In the genomic region with DNA sequence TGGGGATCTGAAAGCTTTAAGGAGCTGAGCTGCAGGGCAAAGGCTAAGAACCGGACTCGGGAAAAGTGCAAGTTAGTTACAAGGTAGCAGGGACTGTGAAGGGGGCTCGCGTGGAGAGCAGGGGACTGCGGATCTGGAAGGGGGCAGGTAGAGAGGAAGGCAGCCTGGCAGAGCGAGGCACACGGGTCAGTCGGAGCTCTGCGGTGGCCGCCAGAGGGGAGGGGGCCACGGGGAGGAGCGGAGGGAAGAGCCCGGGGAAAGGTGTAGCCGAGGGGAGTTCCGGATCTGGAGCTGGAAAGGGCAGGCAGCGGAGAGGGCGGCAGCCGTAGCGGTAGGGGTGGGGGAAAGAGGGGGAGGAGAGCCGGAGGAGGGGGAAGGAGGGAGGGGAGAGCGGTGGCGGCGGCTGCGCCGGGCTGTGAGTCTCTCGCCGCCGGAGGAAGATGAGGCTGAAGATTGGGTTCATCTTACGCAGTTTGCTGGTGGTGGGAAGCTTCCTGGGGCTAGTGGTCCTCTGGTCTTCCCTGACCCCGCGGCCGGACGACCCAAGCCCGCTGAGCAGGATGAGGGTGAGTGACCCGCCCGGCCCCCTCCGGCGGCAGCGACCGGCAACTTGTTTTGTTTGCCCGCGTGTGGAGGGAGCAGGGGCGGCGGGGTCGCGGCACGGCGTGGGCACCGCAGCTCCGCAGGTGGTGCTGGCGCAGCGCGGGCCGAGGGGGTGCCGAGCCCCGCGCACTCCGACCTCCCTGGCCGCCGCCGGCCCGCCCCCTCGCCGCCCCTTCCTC, we compare ENCODE assay signal across 1 cellular context.
TF ChIP-seq lines count a peak whose summit lies in the region.

A gene with protein sequence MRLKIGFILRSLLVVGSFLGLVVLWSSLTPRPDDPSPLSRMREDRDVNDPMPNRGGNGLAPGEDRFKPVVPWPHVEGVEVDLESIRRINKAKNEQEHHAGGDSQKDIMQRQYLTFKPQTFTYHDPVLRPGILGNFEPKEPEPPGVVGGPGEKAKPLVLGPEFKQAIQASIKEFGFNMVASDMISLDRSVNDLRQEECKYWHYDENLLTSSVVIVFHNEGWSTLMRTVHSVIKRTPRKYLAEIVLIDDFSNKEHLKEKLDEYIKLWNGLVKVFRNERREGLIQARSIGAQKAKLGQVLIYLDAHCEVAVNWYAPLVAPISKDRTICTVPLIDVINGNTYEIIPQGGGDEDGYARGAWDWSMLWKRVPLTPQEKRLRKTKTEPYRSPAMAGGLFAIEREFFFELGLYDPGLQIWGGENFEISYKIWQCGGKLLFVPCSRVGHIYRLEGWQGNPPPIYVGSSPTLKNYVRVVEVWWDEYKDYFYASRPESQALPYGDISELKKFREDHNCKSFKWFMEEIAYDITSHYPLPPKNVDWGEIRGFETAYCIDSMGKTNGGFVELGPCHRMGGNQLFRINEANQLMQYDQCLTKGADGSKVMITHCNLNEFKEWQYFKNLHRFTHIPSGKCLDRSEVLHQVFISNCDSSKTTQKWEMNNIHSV (plus strand): TSS at position 416 of the 782 bp plus-strand sequence. CDS start 25 bp downstream, at position 441.

TF ChIP-seq in K562, 482 proteins besides CTCF, POLR2A, EP300 and RAD21 (continued from another document and continues in another):
- TF ChIP-seq, protein P1, sequence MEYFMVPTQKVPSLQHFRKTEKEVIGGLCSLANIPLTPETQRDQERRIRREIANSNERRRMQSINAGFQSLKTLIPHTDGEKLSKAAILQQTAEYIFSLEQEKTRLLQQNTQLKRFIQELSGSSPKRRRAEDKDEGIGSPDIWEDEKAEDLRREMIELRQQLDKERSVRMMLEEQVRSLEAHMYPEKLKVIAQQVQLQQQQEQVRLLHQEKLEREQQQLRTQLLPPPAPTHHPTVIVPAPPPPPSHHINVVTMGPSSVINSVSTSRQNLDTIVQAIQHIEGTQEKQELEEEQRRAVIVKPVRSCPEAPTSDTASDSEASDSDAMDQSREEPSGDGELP (CRISPR knock-in tag; IDR thresholded peaks at IDR 0.05; ENCODE audit: borderline replicate concordance) = peak; percentile 56
- TF ChIP-seq CREM (IDR thresholded peaks at IDR 0.05; ENCODE audit: low read depth) (peak; percentile 6; the same call in 1 of the 2 replicates), DNMT1 (IDR thresholded peaks at IDR 0.05) (0 out of 2 replicates have a peak, but pooled peaks have one; percentile 32), CXXC5 (CRISPR knock-in tag; IDR thresholded peaks at IDR 0.05) (0 out of 2 replicates have a peak, but pooled peaks have one; percentile 2), ESRRA (IDR thresholded peaks at IDR 0.05; ENCODE audit: borderline replicate concordance, low read depth) (no peak), ZNF23 (CRISPR knock-in tag; IDR thresholded peaks at IDR 0.05) (no peak), SP1 (CRISPR knock-in tag; IDR thresholded peaks at IDR 0.05) (peak; percentile 65), CBX8 (IDR thresholded peaks at IDR 0.05; ENCODE audit: borderline replicate concordance, extremely low read depth, low read depth, low read length, poor library complexity, severe bottlenecking) (no peak), ARID1B (IDR thresholded peaks at IDR 0.05) (peak; percentile 54; the same call in 1 of the 2 replicates), CREBBP (IDR thresholded peaks at IDR 0.05; ENCODE audit: low read depth, low read length) (no peak), SIN3B (IDR thresholded peaks at IDR 0.05; ENCODE audit: low read depth) (peak; percentile 26; the same call in 1 of the 2 replicates), TAF7 (tag; IDR thresholded peaks at IDR 0.05) (peak; percentile 63), ZBTB7A (IDR thresholded peaks at IDR 0.05; ENCODE audit: borderline replicate concordance, control insufficient read depth, low read depth, low read length) (peak; percentile 84), TCFL5 (CRISPR knock-in tag; conservative IDR thresholded peaks at IDR 0.05) (no peak), EZH2 (IDR thresholded peaks at IDR 0.05; ENCODE audit: borderline replicate concordance, low read depth, low read length) (no peak), BRD9 (IDR thresholded peaks at IDR 0.05; ENCODE audit: low read depth, partially characterized antibody) (no peak), CBX1 (IDR thresholded peaks at IDR 0.05; ENCODE audit: low read depth) (no peak), GABPB2 (CRISPR knock-in tag; conservative IDR thresholded peaks at IDR 0.05) (no peak), NCOA2 (IDR thresholded peaks at IDR 0.05; ENCODE audit: partially characterized antibody in 2 of 2) (no peak), ZC3H8 (IDR thresholded peaks at IDR 0.05) (0 out of 2 replicates have a peak, but pooled peaks have one; percentile 36), KLF1 (tag; IDR thresholded peaks at IDR 0.05) (no peak), RFX1 (IDR thresholded peaks at IDR 0.05) (no peak), SRSF9 (IDR thresholded peaks at IDR 0.05; ENCODE audit: borderline replicate concordance, low read depth, low read length) (no peak), ZC3H4 (CRISPR knock-in tag; IDR thresholded peaks at IDR 0.05; ENCODE audit: borderline replicate concordance) (no peak), NFIC (IDR thresholded peaks at IDR 0.05) (peak; percentile 46; the same call in 1 of the 2 replicates)
- TF ChIP-seq, protein P2, sequence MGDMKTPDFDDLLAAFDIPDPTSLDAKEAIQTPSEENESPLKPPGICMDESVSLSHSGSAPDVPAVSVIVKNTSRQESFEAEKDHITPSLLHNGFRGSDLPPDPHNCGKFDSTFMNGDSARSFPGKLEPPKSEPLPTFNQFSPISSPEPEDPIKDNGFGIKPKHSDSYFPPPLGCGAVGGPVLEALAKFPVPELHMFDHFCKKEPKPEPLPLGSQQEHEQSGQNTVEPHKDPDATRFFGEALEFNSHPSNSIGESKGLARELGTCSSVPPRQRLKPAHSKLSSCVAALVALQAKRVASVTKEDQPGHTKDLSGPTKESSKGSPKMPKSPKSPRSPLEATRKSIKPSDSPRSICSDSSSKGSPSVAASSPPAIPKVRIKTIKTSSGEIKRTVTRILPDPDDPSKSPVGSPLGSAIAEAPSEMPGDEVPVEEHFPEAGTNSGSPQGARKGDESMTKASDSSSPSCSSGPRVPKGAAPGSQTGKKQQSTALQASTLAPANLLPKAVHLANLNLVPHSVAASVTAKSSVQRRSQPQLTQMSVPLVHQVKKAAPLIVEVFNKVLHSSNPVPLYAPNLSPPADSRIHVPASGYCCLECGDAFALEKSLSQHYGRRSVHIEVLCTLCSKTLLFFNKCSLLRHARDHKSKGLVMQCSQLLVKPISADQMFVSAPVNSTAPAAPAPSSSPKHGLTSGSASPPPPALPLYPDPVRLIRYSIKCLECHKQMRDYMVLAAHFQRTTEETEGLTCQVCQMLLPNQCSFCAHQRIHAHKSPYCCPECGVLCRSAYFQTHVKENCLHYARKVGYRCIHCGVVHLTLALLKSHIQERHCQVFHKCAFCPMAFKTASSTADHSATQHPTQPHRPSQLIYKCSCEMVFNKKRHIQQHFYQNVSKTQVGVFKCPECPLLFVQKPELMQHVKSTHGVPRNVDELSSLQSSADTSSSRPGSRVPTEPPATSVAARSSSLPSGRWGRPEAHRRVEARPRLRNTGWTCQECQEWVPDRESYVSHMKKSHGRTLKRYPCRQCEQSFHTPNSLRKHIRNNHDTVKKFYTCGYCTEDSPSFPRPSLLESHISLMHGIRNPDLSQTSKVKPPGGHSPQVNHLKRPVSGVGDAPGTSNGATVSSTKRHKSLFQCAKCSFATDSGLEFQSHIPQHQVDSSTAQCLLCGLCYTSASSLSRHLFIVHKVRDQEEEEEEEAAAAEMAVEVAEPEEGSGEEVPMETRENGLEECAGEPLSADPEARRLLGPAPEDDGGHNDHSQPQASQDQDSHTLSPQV (IDR thresholded peaks at IDR 0.05) = no peak
- TF ChIP-seq, protein P3, sequence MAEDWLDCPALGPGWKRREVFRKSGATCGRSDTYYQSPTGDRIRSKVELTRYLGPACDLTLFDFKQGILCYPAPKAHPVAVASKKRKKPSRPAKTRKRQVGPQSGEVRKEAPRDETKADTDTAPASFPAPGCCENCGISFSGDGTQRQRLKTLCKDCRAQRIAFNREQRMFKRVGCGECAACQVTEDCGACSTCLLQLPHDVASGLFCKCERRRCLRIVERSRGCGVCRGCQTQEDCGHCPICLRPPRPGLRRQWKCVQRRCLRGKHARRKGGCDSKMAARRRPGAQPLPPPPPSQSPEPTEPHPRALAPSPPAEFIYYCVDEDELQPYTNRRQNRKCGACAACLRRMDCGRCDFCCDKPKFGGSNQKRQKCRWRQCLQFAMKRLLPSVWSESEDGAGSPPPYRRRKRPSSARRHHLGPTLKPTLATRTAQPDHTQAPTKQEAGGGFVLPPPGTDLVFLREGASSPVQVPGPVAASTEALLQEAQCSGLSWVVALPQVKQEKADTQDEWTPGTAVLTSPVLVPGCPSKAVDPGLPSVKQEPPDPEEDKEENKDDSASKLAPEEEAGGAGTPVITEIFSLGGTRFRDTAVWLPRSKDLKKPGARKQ (CRISPR knock-in tag; IDR thresholded peaks at IDR 0.05) = no peak
- TF ChIP-seq, protein P4, sequence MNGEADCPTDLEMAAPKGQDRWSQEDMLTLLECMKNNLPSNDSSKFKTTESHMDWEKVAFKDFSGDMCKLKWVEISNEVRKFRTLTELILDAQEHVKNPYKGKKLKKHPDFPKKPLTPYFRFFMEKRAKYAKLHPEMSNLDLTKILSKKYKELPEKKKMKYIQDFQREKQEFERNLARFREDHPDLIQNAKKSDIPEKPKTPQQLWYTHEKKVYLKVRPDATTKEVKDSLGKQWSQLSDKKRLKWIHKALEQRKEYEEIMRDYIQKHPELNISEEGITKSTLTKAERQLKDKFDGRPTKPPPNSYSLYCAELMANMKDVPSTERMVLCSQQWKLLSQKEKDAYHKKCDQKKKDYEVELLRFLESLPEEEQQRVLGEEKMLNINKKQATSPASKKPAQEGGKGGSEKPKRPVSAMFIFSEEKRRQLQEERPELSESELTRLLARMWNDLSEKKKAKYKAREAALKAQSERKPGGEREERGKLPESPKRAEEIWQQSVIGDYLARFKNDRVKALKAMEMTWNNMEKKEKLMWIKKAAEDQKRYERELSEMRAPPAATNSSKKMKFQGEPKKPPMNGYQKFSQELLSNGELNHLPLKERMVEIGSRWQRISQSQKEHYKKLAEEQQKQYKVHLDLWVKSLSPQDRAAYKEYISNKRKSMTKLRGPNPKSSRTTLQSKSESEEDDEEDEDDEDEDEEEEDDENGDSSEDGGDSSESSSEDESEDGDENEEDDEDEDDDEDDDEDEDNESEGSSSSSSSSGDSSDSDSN (IDR thresholded peaks at IDR 0.05; ENCODE audit: borderline replicate concordance in 1 of 2, low read depth in 2 of 2, low read length in 2 of 2) = peak in 1 of 2 experiments; percentile 30; a peak in 2 of 4 replicates
- TF ChIP-seq, protein P5, sequence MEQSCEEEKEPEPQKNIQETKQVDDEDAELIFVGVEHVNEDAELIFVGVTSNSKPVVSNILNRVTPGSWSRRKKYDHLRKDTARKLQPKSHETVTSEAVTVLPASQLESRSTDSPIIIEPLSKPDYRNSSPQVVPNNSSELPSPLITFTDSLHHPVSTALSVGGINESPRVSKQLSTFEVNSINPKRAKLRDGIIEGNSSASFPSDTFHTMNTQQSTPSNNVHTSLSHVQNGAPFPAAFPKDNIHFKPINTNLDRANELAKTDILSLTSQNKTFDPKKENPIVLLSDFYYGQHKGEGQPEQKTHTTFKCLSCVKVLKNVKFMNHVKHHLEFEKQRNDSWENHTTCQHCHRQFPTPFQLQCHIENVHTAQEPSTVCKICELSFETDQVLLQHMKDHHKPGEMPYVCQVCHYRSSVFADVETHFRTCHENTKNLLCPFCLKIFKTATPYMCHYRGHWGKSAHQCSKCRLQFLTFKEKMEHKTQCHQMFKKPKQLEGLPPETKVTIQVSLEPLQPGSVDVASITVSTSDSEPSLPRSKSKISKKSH (CRISPR knock-in tag; IDR thresholded peaks at IDR 0.05) = no peak
- TF ChIP-seq, protein P6, sequence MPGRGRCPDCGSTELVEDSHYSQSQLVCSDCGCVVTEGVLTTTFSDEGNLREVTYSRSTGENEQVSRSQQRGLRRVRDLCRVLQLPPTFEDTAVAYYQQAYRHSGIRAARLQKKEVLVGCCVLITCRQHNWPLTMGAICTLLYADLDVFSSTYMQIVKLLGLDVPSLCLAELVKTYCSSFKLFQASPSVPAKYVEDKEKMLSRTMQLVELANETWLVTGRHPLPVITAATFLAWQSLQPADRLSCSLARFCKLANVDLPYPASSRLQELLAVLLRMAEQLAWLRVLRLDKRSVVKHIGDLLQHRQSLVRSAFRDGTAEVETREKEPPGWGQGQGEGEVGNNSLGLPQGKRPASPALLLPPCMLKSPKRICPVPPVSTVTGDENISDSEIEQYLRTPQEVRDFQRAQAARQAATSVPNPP (IDR thresholded peaks at IDR 0.05; ENCODE audit: borderline replicate concordance, insufficient read depth, insufficient read length) = no peak
- TF ChIP-seq, protein P7, sequence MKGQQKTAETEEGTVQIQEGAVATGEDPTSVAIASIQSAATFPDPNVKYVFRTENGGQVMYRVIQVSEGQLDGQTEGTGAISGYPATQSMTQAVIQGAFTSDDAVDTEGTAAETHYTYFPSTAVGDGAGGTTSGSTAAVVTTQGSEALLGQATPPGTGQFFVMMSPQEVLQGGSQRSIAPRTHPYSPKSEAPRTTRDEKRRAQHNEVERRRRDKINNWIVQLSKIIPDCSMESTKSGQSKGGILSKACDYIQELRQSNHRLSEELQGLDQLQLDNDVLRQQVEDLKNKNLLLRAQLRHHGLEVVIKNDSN (CRISPR knock-in tag; IDR thresholded peaks at IDR 0.05) = no peak
